24 cellular contexts compared by ENCODE assay signal in genomic region chr16:2278272-2278608, GRCh38. TPM values are rescaled to one million over a fixed set of nuclear protein-coding genes. Genes with fewer than 3 reads are reported as not detected.
DNase-seq lines count a peak whose midpoint lies in the region; ATAC-seq, FAIRE-seq and TF ChIP-seq lines count a peak whose summit lies in the region.
"Had no signal": no experiment of that assay in that cellular context is flagged by ENCODE, and none has a peak within 500 bp of the region (broad histone marks: within the 10 kb centered on the region; RNA-seq: fewer than 3 reads in every experiment).

No MANE protein-coding gene starts in this region.

- H3K9me3 ChIP-seq in HepG2 (ENCODE audit: low read length) (no peaks in the 10 kb centered on the region), right lobe of liver (no peaks in the 10 kb centered on the region)
- H3K9me3 ChIP-seq: psoas muscle, upper lobe of right lung had no signal

- H3K36me3 ChIP-seq in HepG2 (replicated peaks in 1 of 2; ENCODE audit: control insufficient read depth in 1 of 2, insufficient read depth in 2 of 2, low read length in 2 of 2) (no peaks in the 10 kb centered on the region), right lobe of liver (no peaks in the 10 kb centered on the region)

- no peak for TF ChIP-seq EP300 in HepG2 (IDR thresholded peaks at IDR 0.05; ENCODE audit: low read depth in 2 of 2, low read length in 2 of 2)
- no peak for TF ChIP-seq EP300 in HepG2 (CRISPR knock-in tag; IDR thresholded peaks at IDR 0.05; ENCODE audit: borderline replicate concordance)

- TF ChIP-seq POLR2A in HepG2 (IDR thresholded peaks at IDR 0.05; ENCODE audit: insufficient read depth in 1 of 2, low read depth in 2 of 2, low read length in 2 of 2) (no peak), right lobe of liver (IDR thresholded peaks at IDR 0.05) (no peak)

- no peaks in the 10 kb centered on the region for H3K79me2 ChIP-seq in HepG2 (ENCODE audit: insufficient read depth, low read length)

- BruUV-seq in HepG2 (replicated peaks; lab: Mats Ljungman, UMichigan): no TSS peak

- no peak overlapping the region for H2AFZ ChIP-seq in HepG2 (ENCODE audit: low read length)

- peaks cover 27% of the 10 kb centered on the region; the same call in 1 of the 2 replicates for H3K4me1 ChIP-seq in HepG2 (ENCODE audit: insufficient read depth, low read length)
- no peaks in the 10 kb centered on the region for H3K4me1 ChIP-seq in right lobe of liver
- H3K4me1 ChIP-seq: upper lobe of right lung had no signal

- peak; percentile 80 for ATAC-seq in HepG2
- ATAC-seq in right lobe of liver: no peak
- ATAC-seq: psoas muscle, upper lobe of right lung had no signal

- TF ChIP-seq RAD21 in HepG2 (CRISPR knock-in tag; IDR thresholded peaks at IDR 0.05): 0 out of 2 replicates have a peak, but pooled peaks have one; percentile 22

- CTCF ChIA-PET in HepG2 (lab: Yijun Ruan, JAX; ENCODE audit: low intra/inter-chr PET ratio, low total read pairs): no interaction called here

- WGBS in HepG2 (ENCODE audit: low lambda C conversion rate): 5% methylated on average over 4 of the region's 14 CpGs
- 60% methylated on average over 3 of the region's 14 CpGs for WGBS in right lobe of liver (ENCODE audit: insufficient coverage, low coverage, low lambda C conversion rate, missing lambda C conversion rate)

- no peaks in the 10 kb centered on the region for H4K20me1 ChIP-seq in HepG2 (ENCODE audit: insufficient read depth, low read length)

- H3K4me3 ChIP-seq in HepG2 (replicated peaks in 1 of 3; ENCODE audit: insufficient read depth in 1 of 3, low read depth in 2 of 3, low read length in 3 of 3) (no peak overlapping the region), right lobe of liver (no peak overlapping the region)
- H3K4me3 ChIP-seq: coronary artery, psoas muscle, smooth muscle cell, upper lobe of right lung had no signal

- in situ Hi-C loops in HepG2 (cut with HindIII; ENCODE audit: extremely low pct_ligation_motif_present, low pct_unique_long_range_greater_than_20kb): no loop called here

- H3K27me3 Mint-ChIP-seq in activated T-cell treated with anti-CD3 and anti-CD28 coated beads, Interleukin-2, amount 50 U/mL, for 24 hours: no peaks in the 10 kb centered on the region
- H3K27me3 Mint-ChIP-seq: activated CD4-positive, alpha-beta memory T cell treated with anti-CD3 and anti-CD28 coated beads, Interleukin-2, amount 10 ng/mL, durations not matched to agents 7 days and 5 days; activated naive CD4-positive, alpha-beta T cell treated with anti-CD3 and anti-CD28 coated beads, Interleukin-2, amount 50 U/mL, for 24 hours; CD4-positive, CD25-positive, alpha-beta regulatory T cell had no signal

- DNase-seq in HepG2 (ENCODE audit: low spot score) (peak; percentile 18), right lobe of liver (no peak), RPMI8226 (peak; percentile 76), iPS-NIHi7 (ENCODE audit: extremely low spot score) (peak; percentile 64), NCI-H2107 treated with DMSO at 0.1 percent for 48 hours (lab: John Stamatoyannopoulos, UW; ENCODE audit: unreplicated experiment) (no peak), NCI-H2171 treated with DMSO at 0.1 percent for 48 hours (lab: John Stamatoyannopoulos, UW) (no peak)
- DNase-seq in activated T-cell treated with anti-CD3 and anti-CD28 coated beads, Interleukin-2, amount 50 U/mL, for 24 hours: no peak
- DNase-seq in activated T-cell treated with anti-CD3 and anti-CD28 coated beads, Interleukin-2, amount 50 U/mL, for 1 hour: no peak
- DNase-seq: activated CD4-positive, alpha-beta memory T cell treated with anti-CD3 and anti-CD28 coated beads, Interleukin-2, amount 10 ng/mL, durations not matched to agents 7 days and 5 days; activated CD4-positive, CD25-positive, alpha-beta regulatory T cell; CD4-positive, CD25-positive, alpha-beta regulatory T cell; DMS79; hippocampal formation; kidney glomerular epithelial cell; NCI-H1105; psoas muscle; stimulated activated CD4-positive, alpha-beta T cell treated with anti-CD3 and anti-CD28 coated beads, Interleukin-4, amount 100 ng/mL, for 24 hours; upper lobe of right lung had no signal

- POLR2A ChIA-PET in HepG2 (lab: Yijun Ruan, JAX): interaction anchor here (1.5 kb wide), 1 partner anchor 26 kb away, joined by 4 read pairs; the partner anchor contains the start of gene ECI1

- H3K27me3 ChIP-seq in HepG2 (ENCODE audit: control insufficient read depth in 1 of 2, insufficient read depth in 2 of 2, low read length in 2 of 2) (peaks cover 24 to 68% of the 10 kb centered on the region in 2 experiments), right lobe of liver (no peaks in the 10 kb centered on the region)
- H3K27me3 ChIP-seq: upper lobe of right lung had no signal

- peak overlapping the region; percentile 23; the same call in 1 of the 2 replicates for H3K4me2 ChIP-seq in HepG2 (ENCODE audit: low read depth, low read length)
- H3K4me2 ChIP-seq: smooth muscle cell had no signal

- intact Hi-C loops in HepG2 (cut with micrococcal nuclease; ENCODE audit: unreplicated experiment) (no loop called here), right lobe of liver (cut with DNase I) (no loop called here)

- TF ChIP-seq CTCF in HepG2 (CRISPR knock-in tag; IDR thresholded peaks at IDR 0.05): peak; percentile 33; the same call in 1 of the 2 replicates
- no peak for TF ChIP-seq CTCF in right lobe of liver (IDR thresholded peaks at IDR 0.05)

- H3K36me3 Mint-ChIP-seq in activated T-cell treated with anti-CD3 and anti-CD28 coated beads, Interleukin-2, amount 50 U/mL, for 24 hours (ENCODE audit: low read depth): peaks cover 2% of the 10 kb centered on the region
- H3K36me3 Mint-ChIP-seq: activated naive CD4-positive, alpha-beta T cell treated with anti-CD3 and anti-CD28 coated beads, Interleukin-2, amount 50 U/mL, for 24 hours; CD4-positive, CD25-positive, alpha-beta regulatory T cell had no signal

- no peak overlapping the region for H3K27ac ChIP-seq in HepG2 (ENCODE audit: extremely low read length, insufficient read depth, low read length)
- no peak overlapping the region for H3K27ac ChIP-seq in right lobe of liver
- H3K27ac ChIP-seq: coronary artery, psoas muscle, upper lobe of right lung had no signal

- H3K4me3 Mint-ChIP-seq in activated T-cell treated with anti-CD3 and anti-CD28 coated beads, Interleukin-2, amount 50 U/mL, for 24 hours: no peak overlapping the region
- H3K4me3 Mint-ChIP-seq: activated CD4-positive, alpha-beta memory T cell treated with anti-CD3 and anti-CD28 coated beads, Interleukin-2, amount 10 ng/mL, durations not matched to agents 7 days and 5 days; activated naive CD4-positive, alpha-beta T cell treated with anti-CD3 and anti-CD28 coated beads, Interleukin-2, amount 50 U/mL, for 24 hours; nephron; T-helper 2 cell treated with Interferon-gamma antibody and Interleukin-4, amounts not matched to agents 5 μg/mL and 100 μg/mL, for 36 hours had no signal

- no peak overlapping the region for H3K27ac Mint-ChIP-seq in activated T-cell treated with anti-CD3 and anti-CD28 coated beads, Interleukin-2, amount 50 U/mL, for 24 hours
- H3K27ac Mint-ChIP-seq: activated CD4-positive, alpha-beta memory T cell treated with anti-CD3 and anti-CD28 coated beads, Interleukin-2, amount 10 ng/mL, durations not matched to agents 7 days and 5 days; activated naive CD4-positive, alpha-beta T cell treated with anti-CD3 and anti-CD28 coated beads, Interleukin-2, amount 50 U/mL, for 24 hours; CD4-positive, CD25-positive, alpha-beta regulatory T cell; nephron; T-helper 2 cell treated with Interferon-gamma antibody and Interleukin-4, amounts not matched to agents 5 μg/mL and 100 μg/mL, for 36 hours had no signal

- FAIRE-seq in HepG2 (lab: Jason Lieb, UNC): no peak
- FAIRE-seq: endometrium had no signal

- H3K9ac ChIP-seq in HepG2 (ENCODE audit: insufficient read depth, low read depth, low read length): no peak overlapping the region

- H3K4me1 Mint-ChIP-seq in activated T-cell treated with anti-CD3 and anti-CD28 coated beads, Interleukin-2, amount 50 U/mL, for 24 hours (ENCODE audit: low read depth): no peaks in the 10 kb centered on the region
- H3K4me1 Mint-ChIP-seq: activated CD4-positive, alpha-beta memory T cell treated with anti-CD3 and anti-CD28 coated beads, Interleukin-2, amount 10 ng/mL, durations not matched to agents 7 days and 5 days; activated naive CD4-positive, alpha-beta T cell treated with anti-CD3 and anti-CD28 coated beads, Interleukin-2, amount 50 U/mL, for 24 hours; CD4-positive, CD25-positive, alpha-beta regulatory T cell had no signal

- no peaks in the 10 kb centered on the region for H3K9me3 Mint-ChIP-seq in activated T-cell treated with anti-CD3 and anti-CD28 coated beads, Interleukin-2, amount 50 U/mL, for 24 hours
- H3K9me3 Mint-ChIP-seq: activated CD4-positive, alpha-beta memory T cell treated with anti-CD3 and anti-CD28 coated beads, Interleukin-2, amount 10 ng/mL, durations not matched to agents 7 days and 5 days; activated naive CD4-positive, alpha-beta T cell treated with anti-CD3 and anti-CD28 coated beads, Interleukin-2, amount 50 U/mL, for 24 hours; CD4-positive, CD25-positive, alpha-beta regulatory T cell; nephron; T-helper 2 cell treated with Interferon-gamma antibody and Interleukin-4, amounts not matched to agents 5 μg/mL and 100 μg/mL, for 36 hours had no signal

RNA-seq across cellular contexts. Expression of gene RNPS1, which starts 10.3 kb away (rescaled TPM):
- total RNA-seq in HepG2 (2016; rRNA removed; fragmentation: Illumina TruSeq; extraction: Trizol) (126 and 127 TPM in 2 replicates), right lobe of liver (10 to 100 TPM; 29.0 to 61.9 (median 38.9) TPM)
- total RNA-seq in HepG2 (2016; cell fraction: cytosol; rRNA removed; fragmentation: Illumina TruSeq; extraction: Trizol; ENCODE audit: low read depth): 107 and 119 TPM in 2 replicates
- total RNA-seq in HepG2 (2016; cell fraction: insoluble cytoplasmic fraction; rRNA removed; fragmentation: Illumina TruSeq; extraction: Trizol): 112 and 126 TPM in 2 replicates
- 166 and 205 TPM in 2 replicates for total RNA-seq in HepG2 (2016; cell fraction: membrane; rRNA removed; fragmentation: Illumina TruSeq; extraction: Trizol)
- total RNA-seq in HepG2 (2016; cell fraction: nucleus; rRNA removed; fragmentation: Illumina TruSeq; extraction: Trizol): 68.5 and 74.4 TPM in 2 replicates
- polyA plus RNA-seq in HepG2 (2011; rRNA removed): 124 and 133 TPM in 2 replicates
- polyA plus RNA-seq in HepG2 (2011; cell fraction: cytosol; rRNA removed): 158 and 199 TPM in 2 replicates
- polyA plus RNA-seq in HepG2 (2011; cell fraction: nucleus; rRNA removed): 131 and 132 TPM in 2 replicates
- polyA plus RNA-seq in HepG2 (2012): 112 and 128 TPM in 2 replicates
- polyA plus RNA-seq in HepG2 (2016; cell fraction: cytosol; fragmentation: Illumina TruSeq; extraction: Trizol; ENCODE audit: low read depth): 93.4 and 128 TPM in 2 replicates
- 156 and 204 TPM in 2 replicates for polyA plus RNA-seq in HepG2 (2016; cell fraction: insoluble cytoplasmic fraction; fragmentation: Illumina TruSeq; extraction: Trizol; ENCODE audit: low read depth)
- 175 and 195 TPM in 2 replicates for polyA plus RNA-seq in HepG2 (2016; cell fraction: membrane; fragmentation: Illumina TruSeq; extraction: Trizol; ENCODE audit: low read depth)
- 161 and 166 TPM in 2 replicates for polyA plus RNA-seq in HepG2 (2016; cell fraction: nucleus; fragmentation: Illumina TruSeq; extraction: Trizol; ENCODE audit: insufficient read depth, low read depth)
- 166 and 194 TPM in 2 replicates for polyA minus RNA-seq in HepG2 (2011; rRNA and poly(A)+ RNA removed; ENCODE audit: low replicate concordance)
- 58.7 and 73.6 TPM in 2 replicates for polyA minus RNA-seq in HepG2 (2011; cell fraction: cytosol; rRNA and poly(A)+ RNA removed)
- 82.8 and 98.0 TPM in 2 replicates for polyA minus RNA-seq in HepG2 (2011; cell fraction: nucleus; rRNA and poly(A)+ RNA removed)

RNA-seq across cellular contexts. Expression of gene ECI1, which starts 26.9 kb away (rescaled TPM):
- total RNA-seq in HepG2 (2016; rRNA removed; fragmentation: Illumina TruSeq; extraction: Trizol): 73.8 and 82.0 TPM in 2 replicates
- 44.2 and 54.8 TPM in 2 replicates for total RNA-seq in HepG2 (2016; cell fraction: cytosol; rRNA removed; fragmentation: Illumina TruSeq; extraction: Trizol; ENCODE audit: low read depth)
- 75.0 and 87.4 TPM in 2 replicates for total RNA-seq in HepG2 (2016; cell fraction: insoluble cytoplasmic fraction; rRNA removed; fragmentation: Illumina TruSeq; extraction: Trizol)
- 72.9 and 79.9 TPM in 2 replicates for total RNA-seq in HepG2 (2016; cell fraction: membrane; rRNA removed; fragmentation: Illumina TruSeq; extraction: Trizol)
- 36.0 and 44.8 TPM in 2 replicates for total RNA-seq in HepG2 (2016; cell fraction: nucleus; rRNA removed; fragmentation: Illumina TruSeq; extraction: Trizol)
- 102 and 117 TPM in 2 replicates for polyA plus RNA-seq in HepG2 (2011; rRNA removed)
- 92.8 and 162 TPM in 2 replicates for polyA plus RNA-seq in HepG2 (2011; cell fraction: cytosol; rRNA removed)
- polyA plus RNA-seq in HepG2 (2011; cell fraction: nucleus; rRNA removed): 91.6 and 93.8 TPM in 2 replicates
- polyA plus RNA-seq in HepG2 (2012): 64.9 and 71.4 TPM in 2 replicates
- polyA plus RNA-seq in HepG2 (2016; cell fraction: cytosol; fragmentation: Illumina TruSeq; extraction: Trizol; ENCODE audit: low read depth): 65.1 and 77.0 TPM in 2 replicates
- 81.7 and 86.2 TPM in 2 replicates for polyA plus RNA-seq in HepG2 (2016; cell fraction: insoluble cytoplasmic fraction; fragmentation: Illumina TruSeq; extraction: Trizol; ENCODE audit: low read depth)
- 77.8 and 83.0 TPM in 2 replicates for polyA plus RNA-seq in HepG2 (2016; cell fraction: membrane; fragmentation: Illumina TruSeq; extraction: Trizol; ENCODE audit: low read depth)
- polyA plus RNA-seq in HepG2 (2016; cell fraction: nucleus; fragmentation: Illumina TruSeq; extraction: Trizol; ENCODE audit: insufficient read depth, low read depth): 91.3 and 94.3 TPM in 2 replicates
- 56.0 and 57.4 TPM in 2 replicates for polyA minus RNA-seq in HepG2 (2011; rRNA and poly(A)+ RNA removed; ENCODE audit: low replicate concordance)
- polyA minus RNA-seq in HepG2 (2011; cell fraction: cytosol; rRNA and poly(A)+ RNA removed): 29.4 and 32.4 TPM in 2 replicates
- polyA minus RNA-seq in HepG2 (2011; cell fraction: nucleus; rRNA and poly(A)+ RNA removed): 20.0 and 23.1 TPM in 2 replicates
- total RNA-seq in right lobe of liver: 100 to 1,000 TPM in 2 of 6 experiments, 10 to 100 TPM in 4; 68.1 to 150 (median 85.5) TPM

RNA-seq across cellular contexts. Expression of gene DNASE1L2, which starts 42.0 kb away (rescaled TPM):
- 0.11 and 0.44 TPM in 2 replicates for total RNA-seq in HepG2 (2016; rRNA removed; fragmentation: Illumina TruSeq; extraction: Trizol)
- 0.18 and 0.30 TPM in 2 replicates for total RNA-seq in HepG2 (2016; cell fraction: cytosol; rRNA removed; fragmentation: Illumina TruSeq; extraction: Trizol; ENCODE audit: low read depth)
- 0.45 TPM in 1 of 2 replicates, not detected in the other for total RNA-seq in HepG2 (2016; cell fraction: insoluble cytoplasmic fraction; rRNA removed; fragmentation: Illumina TruSeq; extraction: Trizol)
- total RNA-seq in HepG2 (2016; cell fraction: membrane; rRNA removed; fragmentation: Illumina TruSeq; extraction: Trizol): 0.09 and 0.24 TPM in 2 replicates
- 0.65 and 0.85 TPM in 2 replicates for total RNA-seq in HepG2 (2016; cell fraction: nucleus; rRNA removed; fragmentation: Illumina TruSeq; extraction: Trizol)
- polyA plus RNA-seq in HepG2 (2011; rRNA removed): 0.50 and 1.2 TPM in 2 replicates
- polyA plus RNA-seq in HepG2 (2011; cell fraction: cytosol; rRNA removed): 0.12 and 0.42 TPM in 2 replicates
- polyA plus RNA-seq in HepG2 (2011; cell fraction: nucleus; rRNA removed): 11.0 and 14.4 TPM in 2 replicates
- polyA plus RNA-seq in HepG2 (2012): 0.50 and 0.95 TPM in 2 replicates
- polyA plus RNA-seq in HepG2 (2016; cell fraction: cytosol; fragmentation: Illumina TruSeq; extraction: Trizol; ENCODE audit: low read depth): 0.25 and 0.43 TPM in 2 replicates
- not detected in 2 replicates for polyA plus RNA-seq in HepG2 (2016; cell fraction: insoluble cytoplasmic fraction; fragmentation: Illumina TruSeq; extraction: Trizol; ENCODE audit: low read depth)
- polyA plus RNA-seq in HepG2 (2016; cell fraction: membrane; fragmentation: Illumina TruSeq; extraction: Trizol; ENCODE audit: low read depth): 0.29 and 0.42 TPM in 2 replicates
- polyA plus RNA-seq in HepG2 (2016; cell fraction: nucleus; fragmentation: Illumina TruSeq; extraction: Trizol; ENCODE audit: insufficient read depth, low read depth): 1.3 and 2.4 TPM in 2 replicates
- polyA minus RNA-seq in HepG2 (2011; rRNA and poly(A)+ RNA removed; ENCODE audit: low replicate concordance): 0.52 and 1.6 TPM in 2 replicates
- not detected in 2 replicates for polyA minus RNA-seq in HepG2 (2011; cell fraction: cytosol; rRNA and poly(A)+ RNA removed)
- 1.4 and 2.4 TPM in 2 replicates for polyA minus RNA-seq in HepG2 (2011; cell fraction: nucleus; rRNA and poly(A)+ RNA removed)
- total RNA-seq in right lobe of liver: 1 to 10 TPM in 1 of 6 experiments, under 1 TPM in 4, not detected in 1; 0.31 to 1.1 (median 0.40) TPM
- polyA plus RNA-seq: CD4-positive, CD25-positive, alpha-beta regulatory T cell had no signal

RNA-seq across cellular contexts. Expression of gene E4F1, which starts 54.8 kb away (rescaled TPM):
- total RNA-seq in HepG2 (2016; rRNA removed; fragmentation: Illumina TruSeq; extraction: Trizol) (10.3 and 19.5 TPM in 2 replicates), right lobe of liver (10 to 100 TPM in 4 of 6 experiments, 1 to 10 TPM in 2; 8.9 to 11.3 (median 10.4) TPM)
- total RNA-seq in HepG2 (2016; cell fraction: cytosol; rRNA removed; fragmentation: Illumina TruSeq; extraction: Trizol; ENCODE audit: low read depth): 6.9 and 8.8 TPM in 2 replicates
- 8.9 and 20.8 TPM in 2 replicates for total RNA-seq in HepG2 (2016; cell fraction: insoluble cytoplasmic fraction; rRNA removed; fragmentation: Illumina TruSeq; extraction: Trizol)
- 6.0 TPM in 2 replicates for total RNA-seq in HepG2 (2016; cell fraction: membrane; rRNA removed; fragmentation: Illumina TruSeq; extraction: Trizol)
- 24.2 and 28.6 TPM in 2 replicates for total RNA-seq in HepG2 (2016; cell fraction: nucleus; rRNA removed; fragmentation: Illumina TruSeq; extraction: Trizol)
- polyA plus RNA-seq in HepG2 (2011; rRNA removed): 13.8 and 17.2 TPM in 2 replicates
- polyA plus RNA-seq in HepG2 (2011; cell fraction: cytosol; rRNA removed): 6.1 and 10.8 TPM in 2 replicates
- 151 and 202 TPM in 2 replicates for polyA plus RNA-seq in HepG2 (2011; cell fraction: nucleus; rRNA removed)
- polyA plus RNA-seq in HepG2 (2012): 6.8 and 6.9 TPM in 2 replicates
- 3.5 and 3.6 TPM in 2 replicates for polyA plus RNA-seq in HepG2 (2016; cell fraction: cytosol; fragmentation: Illumina TruSeq; extraction: Trizol; ENCODE audit: low read depth)
- 8.4 and 9.9 TPM in 2 replicates for polyA plus RNA-seq in HepG2 (2016; cell fraction: insoluble cytoplasmic fraction; fragmentation: Illumina TruSeq; extraction: Trizol; ENCODE audit: low read depth)
- polyA plus RNA-seq in HepG2 (2016; cell fraction: membrane; fragmentation: Illumina TruSeq; extraction: Trizol; ENCODE audit: low read depth): 4.8 and 5.0 TPM in 2 replicates
- polyA plus RNA-seq in HepG2 (2016; cell fraction: nucleus; fragmentation: Illumina TruSeq; extraction: Trizol; ENCODE audit: insufficient read depth, low read depth): 55.1 and 57.6 TPM in 2 replicates
- 14.4 and 15.9 TPM in 2 replicates for polyA minus RNA-seq in HepG2 (2011; rRNA and poly(A)+ RNA removed; ENCODE audit: low replicate concordance)
- polyA minus RNA-seq in HepG2 (2011; cell fraction: cytosol; rRNA and poly(A)+ RNA removed): 6.6 and 9.1 TPM in 2 replicates
- polyA minus RNA-seq in HepG2 (2011; cell fraction: nucleus; rRNA and poly(A)+ RNA removed): 18.3 and 20.5 TPM in 2 replicates

Comparison
In these comparisons a context has a peak if more than half of its experiments do, and no peak if none do; other contexts are left out.
1. DNase-seq: peak in HepG2 (single experiment), RPMI8226 (single experiment) and iPS-NIHi7 (single experiment); none in right lobe of liver (0 of 3), activated T-cell treated with anti-CD3 and anti-CD28 coated beads, Interleukin-2, amount 50 U/mL, for 24 hours (single experiment), activated T-cell treated with anti-CD3 and anti-CD28 coated beads, Interleukin-2, amount 50 U/mL, for 1 hour (single experiment), NCI-H2107 treated with DMSO at 0.1 percent for 48 hours (single experiment) and NCI-H2171 treated with DMSO at 0.1 percent for 48 hours (single experiment).